1 cellular context compared by ENCODE assay signal in genomic region chr11:821513-822371, GRCh38.
TF ChIP-seq lines count a peak whose summit lies in the region.

No MANE protein-coding gene starts in this region.

TF ChIP-seq in HEK293, 187 proteins besides CTCF, POLR2A, EP300 and RAD21 (continued from another document):
- TF ChIP-seq ZNF449 (tag by site-specific recombination; IDR thresholded peaks at IDR 0.05) (no peak), PRDM2 (tag by site-specific recombination; IDR thresholded peaks at IDR 0.05; ENCODE audit: borderline replicate concordance) (no peak), ZNF266 (tag by site-specific recombination; IDR thresholded peaks at IDR 0.05; ENCODE audit: low read depth) (no peak), FEZF1 (tag by site-specific recombination; IDR thresholded peaks at IDR 0.05) (no peak), ZNF121 (tag by site-specific recombination; IDR thresholded peaks at IDR 0.05) (no peak), ZFHX2 (tag by site-specific recombination; conservative IDR thresholded peaks at IDR 0.05) (no peak), TCF7L2 (IDR thresholded peaks at IDR 0.05; ENCODE audit: borderline replicate concordance, low read depth, low read length) (no peak), ZNF610 (tag by site-specific recombination; IDR thresholded peaks at IDR 0.05; ENCODE audit: borderline replicate concordance) (no peak), ZSCAN23 (tag by site-specific recombination; IDR thresholded peaks at IDR 0.05) (no peak), SALL2 (tag by site-specific recombination; IDR thresholded peaks at IDR 0.05; ENCODE audit: borderline replicate concordance) (no peak), SP2 (tag by site-specific recombination; IDR thresholded peaks at IDR 0.05) (0 out of 2 replicates have a peak, but pooled peaks have one; percentile 13), EGR2 (tag by site-specific recombination; IDR thresholded peaks at IDR 0.05; ENCODE audit: low read depth) (peak; percentile 26; the same call in 1 of the 2 replicates), ZNF354C (tag by site-specific recombination; IDR thresholded peaks at IDR 0.05; ENCODE audit: borderline replicate concordance, low read depth) (no peak), OVOL3 (tag by site-specific recombination; IDR thresholded peaks at IDR 0.05) (no peak)
- TF ChIP-seq, protein P1, sequence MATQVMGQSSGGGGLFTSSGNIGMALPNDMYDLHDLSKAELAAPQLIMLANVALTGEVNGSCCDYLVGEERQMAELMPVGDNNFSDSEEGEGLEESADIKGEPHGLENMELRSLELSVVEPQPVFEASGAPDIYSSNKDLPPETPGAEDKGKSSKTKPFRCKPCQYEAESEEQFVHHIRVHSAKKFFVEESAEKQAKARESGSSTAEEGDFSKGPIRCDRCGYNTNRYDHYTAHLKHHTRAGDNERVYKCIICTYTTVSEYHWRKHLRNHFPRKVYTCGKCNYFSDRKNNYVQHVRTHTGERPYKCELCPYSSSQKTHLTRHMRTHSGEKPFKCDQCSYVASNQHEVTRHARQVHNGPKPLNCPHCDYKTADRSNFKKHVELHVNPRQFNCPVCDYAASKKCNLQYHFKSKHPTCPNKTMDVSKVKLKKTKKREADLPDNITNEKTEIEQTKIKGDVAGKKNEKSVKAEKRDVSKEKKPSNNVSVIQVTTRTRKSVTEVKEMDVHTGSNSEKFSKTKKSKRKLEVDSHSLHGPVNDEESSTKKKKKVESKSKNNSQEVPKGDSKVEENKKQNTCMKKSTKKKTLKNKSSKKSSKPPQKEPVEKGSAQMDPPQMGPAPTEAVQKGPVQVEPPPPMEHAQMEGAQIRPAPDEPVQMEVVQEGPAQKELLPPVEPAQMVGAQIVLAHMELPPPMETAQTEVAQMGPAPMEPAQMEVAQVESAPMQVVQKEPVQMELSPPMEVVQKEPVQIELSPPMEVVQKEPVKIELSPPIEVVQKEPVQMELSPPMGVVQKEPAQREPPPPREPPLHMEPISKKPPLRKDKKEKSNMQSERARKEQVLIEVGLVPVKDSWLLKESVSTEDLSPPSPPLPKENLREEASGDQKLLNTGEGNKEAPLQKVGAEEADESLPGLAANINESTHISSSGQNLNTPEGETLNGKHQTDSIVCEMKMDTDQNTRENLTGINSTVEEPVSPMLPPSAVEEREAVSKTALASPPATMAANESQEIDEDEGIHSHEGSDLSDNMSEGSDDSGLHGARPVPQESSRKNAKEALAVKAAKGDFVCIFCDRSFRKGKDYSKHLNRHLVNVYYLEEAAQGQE (tag by site-specific recombination; IDR thresholded peaks at IDR 0.05): no peak
- TF ChIP-seq, protein P2, sequence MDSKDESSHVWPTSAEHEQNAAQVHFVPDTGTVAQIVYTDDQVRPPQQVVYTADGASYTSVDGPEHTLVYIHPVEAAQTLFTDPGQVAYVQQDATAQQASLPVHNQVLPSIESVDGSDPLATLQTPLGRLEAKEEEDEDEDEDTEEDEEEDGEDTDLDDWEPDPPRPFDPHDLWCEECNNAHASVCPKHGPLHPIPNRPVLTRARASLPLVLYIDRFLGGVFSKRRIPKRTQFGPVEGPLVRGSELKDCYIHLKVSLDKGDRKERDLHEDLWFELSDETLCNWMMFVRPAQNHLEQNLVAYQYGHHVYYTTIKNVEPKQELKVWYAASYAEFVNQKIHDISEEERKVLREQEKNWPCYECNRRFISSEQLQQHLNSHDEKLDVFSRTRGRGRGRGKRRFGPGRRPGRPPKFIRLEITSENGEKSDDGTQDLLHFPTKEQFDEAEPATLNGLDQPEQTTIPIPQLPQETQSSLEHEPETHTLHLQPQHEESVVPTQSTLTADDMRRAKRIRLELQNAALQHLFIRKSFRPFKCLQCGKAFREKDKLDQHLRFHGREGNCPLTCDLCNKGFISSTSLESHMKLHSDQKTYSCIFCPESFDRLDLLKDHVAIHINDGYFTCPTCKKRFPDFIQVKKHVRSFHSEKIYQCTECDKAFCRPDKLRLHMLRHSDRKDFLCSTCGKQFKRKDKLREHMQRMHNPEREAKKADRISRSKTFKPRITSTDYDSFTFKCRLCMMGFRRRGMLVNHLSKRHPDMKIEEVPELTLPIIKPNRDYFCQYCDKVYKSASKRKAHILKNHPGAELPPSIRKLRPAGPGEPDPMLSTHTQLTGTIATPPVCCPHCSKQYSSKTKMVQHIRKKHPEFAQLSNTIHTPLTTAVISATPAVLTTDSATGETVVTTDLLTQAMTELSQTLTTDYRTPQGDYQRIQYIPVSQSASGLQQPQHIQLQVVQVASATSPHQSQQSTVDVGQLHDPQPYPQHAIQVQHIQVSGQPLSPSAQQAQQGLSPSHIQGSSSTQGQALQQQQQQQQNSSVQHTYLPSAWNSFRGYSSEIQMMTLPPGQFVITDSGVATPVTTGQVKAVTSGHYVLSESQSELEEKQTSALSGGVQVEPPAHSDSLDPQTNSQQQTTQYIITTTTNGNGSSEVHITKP (tag by site-specific recombination; IDR thresholded peaks at IDR 0.05): 0 out of 2 replicates have a peak, but pooled peaks have one; percentile 32
- TF ChIP-seq, protein P3, sequence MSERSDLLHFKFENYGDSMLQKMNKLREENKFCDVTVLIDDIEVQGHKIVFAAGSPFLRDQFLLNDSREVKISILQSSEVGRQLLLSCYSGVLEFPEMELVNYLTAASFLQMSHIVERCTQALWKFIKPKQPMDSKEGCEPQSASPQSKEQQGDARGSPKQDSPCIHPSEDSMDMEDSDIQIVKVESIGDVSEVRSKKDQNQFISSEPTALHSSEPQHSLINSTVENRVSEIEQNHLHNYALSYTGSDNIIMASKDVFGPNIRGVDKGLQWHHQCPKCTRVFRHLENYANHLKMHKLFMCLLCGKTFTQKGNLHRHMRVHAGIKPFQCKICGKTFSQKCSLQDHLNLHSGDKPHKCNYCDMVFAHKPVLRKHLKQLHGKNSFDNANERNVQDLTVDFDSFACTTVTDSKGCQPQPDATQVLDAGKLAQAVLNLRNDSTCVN (tag by site-specific recombination; optimal IDR thresholded peaks at IDR 0.05): no peak
TF ChIP-seq in HEK293: peak in this region for 3.
